28 cellular contexts compared by ENCODE assay signal in the genomic region with DNA sequence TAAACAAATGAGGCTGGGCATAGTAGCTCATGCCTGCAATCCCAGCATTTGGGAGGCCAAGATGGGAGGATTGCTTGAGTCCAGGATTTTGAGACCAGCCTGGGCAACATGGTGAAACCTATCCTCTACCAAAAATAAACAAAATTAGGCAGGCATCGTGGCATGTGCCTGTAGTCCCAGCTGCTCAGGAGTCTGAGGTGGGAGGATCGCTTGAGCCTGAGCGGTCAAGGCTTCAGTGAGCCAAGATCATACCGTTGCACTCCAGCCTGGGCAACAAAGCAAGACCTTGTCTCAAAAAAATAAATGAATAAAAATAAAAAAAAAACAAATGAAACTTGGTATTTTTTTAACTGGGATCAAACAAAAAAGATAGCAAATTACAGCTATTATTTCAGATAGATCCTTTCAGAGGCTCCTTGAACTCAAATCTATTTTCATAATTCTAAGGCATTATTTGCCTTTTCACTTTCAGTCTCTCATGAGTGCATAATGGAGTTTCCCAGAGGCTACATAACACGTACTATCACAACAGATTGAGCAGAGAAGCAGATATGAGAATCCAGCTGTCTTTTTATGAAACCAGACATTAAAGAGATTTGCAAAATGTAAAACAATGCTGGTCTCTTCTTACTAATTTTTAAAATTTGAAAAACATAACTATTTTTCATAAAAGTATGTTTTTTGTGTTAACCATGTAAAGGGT. TPM values are rescaled to one million over a fixed set of nuclear protein-coding genes. Genes with fewer than 3 reads are reported as not detected.
A peak's percentile ranks its signal among the peaks of the same experiment; 100 is the strongest.
DNase-seq lines count a peak whose midpoint lies in the region; ATAC-seq and TF ChIP-seq lines count a peak whose summit lies in the region.
"Had no signal": no experiment of that assay in that cellular context is flagged by ENCODE, and none has a peak within 500 bp of the region (broad histone marks: within the 10 kb centered on the region; RNA-seq: fewer than 3 reads in every experiment).

No MANE protein-coding gene starts in this region.

- no peak overlapping the region for H3K4me2 ChIP-seq in Karpas-422 (ENCODE audit: low read depth, low read length, poor library complexity, severe bottlenecking)

- no peaks in the 10 kb centered on the region for H3K27me3 ChIP-seq in Karpas-422 (ENCODE audit: low read length)
- no peaks in the 10 kb centered on the region for H3K27me3 ChIP-seq in spleen (replicated peaks in 1 of 7)
- H3K27me3 ChIP-seq: suprapubic skin had no signal

- H3K9me3 ChIP-seq in Karpas-422 (ENCODE audit: low read length) (no peaks in the 10 kb centered on the region), spleen (no peaks in the 10 kb centered on the region)
- H3K9me3 ChIP-seq: prostate gland, suprapubic skin had no signal

- no peak overlapping the region for H2AFZ ChIP-seq in Karpas-422 (ENCODE audit: low read length)

- H3K4me3 ChIP-seq in Karpas-422 (ENCODE audit: low read length) = no peak overlapping the region
- no peak overlapping the region for H3K4me3 ChIP-seq in spleen
- H3K4me3 ChIP-seq: prostate gland, SK-N-MC, suprapubic skin had no signal

- H4K20me1 ChIP-seq in Karpas-422 (ENCODE audit: insufficient read depth, low read depth, low read length) = no peaks in the 10 kb centered on the region

- WGBS in spleen, 5 donors = 76 to 88% (median 84%) methylated on average over 5 of the region's 5 CpGs

- peak overlapping the region; percentile 57 for H3K27ac ChIP-seq in Karpas-422 (ENCODE audit: low read length)
- peak overlapping the region in 3 of 8 donors; percentile 24 to 92 (median 50) for H3K27ac ChIP-seq in spleen
- H3K27ac ChIP-seq: prostate gland, SK-N-MC, suprapubic skin had no signal

- DNase-seq in Karpas-422 = no peak
- DNase-seq in spleen = peak; percentile 19
- no peak for DNase-seq in mucosa of gallbladder (ENCODE audit: low spot score)
- DNase-seq in T1000 (lab: John Stamatoyannopoulos, UW) = no peak
- DNase-seq: activated CD4-positive, alpha-beta T cell treated with anti-CD3 and anti-CD28 coated beads, Interleukin-2, amount 10 ng/mL, durations not matched to agents 24 days and 14 days; activated CD8-positive, alpha-beta memory T cell treated with anti-CD3 and anti-CD28 coated beads, Interleukin-2, amount 10 ng/mL, durations not matched to agents 7 days and 5 days; activated naive CD4-positive, alpha-beta T cell; activated T-cell treated with anti-CD3 and anti-CD28 coated beads, Interleukin-2, amount 50 U/mL, for 72 hours; DND-41; H7; hypothalamus; immature natural killer cell; KG1; mesenchymal stem cell; MM.1S; NCI-H1417; NCI-H2081; NCI-H345; NCI-H774; stimulated activated CD4-positive, alpha-beta T cell treated with anti-CD3 and anti-CD28 coated beads, Interleukin-4, amount 100 ng/mL, for 4 hours had no signal

- H3K9ac ChIP-seq in Karpas-422 (ENCODE audit: low read length) = no peak overlapping the region

- H3K4me1 ChIP-seq in Karpas-422 (ENCODE audit: low read length) (peaks cover 62% of the 10 kb centered on the region), spleen (peaks cover 5 to 59% (median 26%) of the 10 kb centered on the region in 6 donors)
- H3K4me1 ChIP-seq: prostate gland, suprapubic skin had no signal

- ATAC-seq in GM18502 (IDR thresholded peaks at IDR 0.05; ENCODE audit: poor library complexity, unreplicated experiment) (peak; percentile 61), GM19351 (IDR thresholded peaks at IDR 0.05; ENCODE audit: unreplicated experiment) (peak; percentile 50)
- no peak for ATAC-seq in activated CD4-positive, CD25-positive, alpha-beta regulatory T cell treated with anti-CD3 and anti-CD28 coated beads, Interleukin-2, amount 50 U/mL, for 24 hours
- ATAC-seq: activated CD8-positive, alpha-beta memory T cell treated with anti-CD3 and anti-CD28 coated beads, Interleukin-2, amount 10 ng/mL, durations not matched to agents 7 days and 5 days; activated T-cell treated with anti-CD3 and anti-CD28 coated beads, Interleukin-2, amount 50 U/mL, for 72 hours; sciatic nerve; stimulated activated memory B cell treated with anti-CD40 and anti-IgM and Interleukin-4, amounts not matched to agents 10 μg/mL and 1 μg/mL and 100 μg/mL, for 72 hours had no signal

- H3K36me3 ChIP-seq in Karpas-422 (ENCODE audit: insufficient read depth, low read length) (peaks cover 41% of the 10 kb centered on the region), spleen (peaks cover 0 to 9% (median 0%) of the 10 kb centered on the region in 6 donors)
- H3K36me3 ChIP-seq: prostate gland, suprapubic skin had no signal

- H3K9me2 ChIP-seq in Karpas-422 (replicated peaks; ENCODE audit: insufficient read depth, low read length) = no peaks in the 10 kb centered on the region

- intact Hi-C loops in spleen (cut with DNase I; ENCODE audit: low total_unique reads) = loop anchor here (10.0 kb wide), 1 partner anchor 210 kb away; no protein-coding TSS in a partner anchor

- TF ChIP-seq CTCF in spleen (IDR thresholded peaks at IDR 0.05 in 8 of 11, conservative IDR thresholded peaks at IDR 0.05 in 3 of 11) = no peak

- TF ChIP-seq POLR2A in spleen (IDR thresholded peaks at IDR 0.05) = no peak

- H3K79me2 ChIP-seq in Karpas-422 (ENCODE audit: low read length) = peaks cover 61% of the 10 kb centered on the region

RNA-seq across cellular contexts. Expression of gene DDIAS, which starts 23.1 kb away (rescaled TPM):
- total RNA-seq in Karpas-422 (2014; rRNA removed; shearing (Covaris generic); ENCODE audit: low replicate concordance) = 9.3 and 26.8 TPM in 2 replicates
- total RNA-seq in spleen (10 to 100 TPM in 3 of 7 donors, 1 to 10 TPM in 4; 3.9 to 11.1 (median 8.2) TPM), mucosa of gallbladder (0.78 TPM)
- polyA plus RNA-seq in spleen = 1 to 10 TPM; 1.5 to 4.1 (median 1.7) TPM

RNA-seq across cellular contexts. Expression of gene PRCP, which starts 24.4 kb away (rescaled TPM):
- total RNA-seq in Karpas-422 (2014; rRNA removed; shearing (Covaris generic); ENCODE audit: low replicate concordance) = 17.9 and 46.1 TPM in 2 replicates
- total RNA-seq in spleen = 10 to 100 TPM; 54.5 to 85.7 (median 66.7) TPM
- 10 to 100 TPM; 22.2 to 32.9 (median 29.1) TPM for polyA plus RNA-seq in spleen
- 48.7 TPM for total RNA-seq in mucosa of gallbladder

Comparison
In these comparisons a context has a peak if more than half of its experiments do, and no peak if none do; other contexts are left out.
1. ATAC-seq: peak in GM18502 (single experiment) and GM19351 (single experiment); none in activated CD4-positive, CD25-positive, alpha-beta regulatory T cell treated with anti-CD3 and anti-CD28 coated beads, Interleukin-2, amount 50 U/mL, for 24 hours (0 of 2).